Comparison of ENCODE assay signal across 19 cellular contexts in the genomic region with DNA sequence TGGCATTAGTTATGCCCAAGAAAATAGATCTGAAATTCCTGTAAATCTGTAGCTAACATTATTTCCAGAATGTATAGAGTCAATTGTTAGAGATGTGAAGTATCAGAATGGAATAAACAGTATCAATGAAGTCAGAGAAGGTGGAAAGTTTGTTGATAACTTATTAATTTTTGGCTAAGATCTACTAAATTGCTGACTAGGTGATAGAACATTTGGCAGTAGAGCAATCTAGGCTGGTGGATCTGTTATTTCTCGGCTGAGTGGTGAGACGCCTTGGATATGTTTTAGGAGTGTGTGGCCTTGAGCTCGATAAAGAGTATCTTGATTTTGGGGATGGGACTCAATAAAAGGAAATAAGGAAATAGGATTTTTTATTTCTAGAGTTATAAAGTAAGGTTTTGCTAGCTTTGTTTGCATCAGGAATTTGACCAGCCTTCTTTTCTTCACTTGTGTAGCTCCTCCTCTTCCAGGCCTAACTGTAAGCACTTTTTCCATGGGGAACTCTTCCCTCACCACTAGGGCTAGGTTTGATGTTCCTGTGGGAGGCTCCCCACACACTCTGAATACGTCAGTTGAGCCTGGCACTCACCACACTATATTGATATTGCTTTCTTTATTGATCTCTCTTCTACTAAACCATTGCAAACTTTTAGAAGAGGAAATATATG.
"Had no signal": no experiment of that assay in that cellular context is flagged by ENCODE, and none has a peak within 500 bp of the region (broad histone marks: within the 10 kb centered on the region; RNA-seq: fewer than 3 reads in every experiment).

No MANE protein-coding gene starts in this region.

- H3K36me3 ChIP-seq: adrenal gland, esophagus squamous epithelium, neutrophil had no signal

- H3K4me1 Mint-ChIP-seq: activated CD8-positive, alpha-beta memory T cell treated with anti-CD3 and anti-CD28 coated beads, Interleukin-2, amount 10 ng/mL, durations not matched to agents 7 days and 5 days; activated naive CD4-positive, alpha-beta T cell treated with anti-CD3 and anti-CD28 coated beads, Interleukin-2, amount 10 ng/mL, durations not matched to agents 7 days and 5 days; central memory CD8-positive, alpha-beta T cell; naive thymus-derived CD8-positive, alpha-beta T cell; stimulated activated naive CD8-positive, alpha-beta T cell treated with anti-CD3 and anti-CD28 coated beads, Interleukin-15, amount 100 ng/mL, for 72 hours had no signal

- H3K79me2 ChIP-seq: parathyroid adenoma had no signal

- H3K36me3 Mint-ChIP-seq: activated CD8-positive, alpha-beta memory T cell treated with anti-CD3 and anti-CD28 coated beads, Interleukin-2, amount 10 ng/mL, durations not matched to agents 7 days and 5 days; activated naive CD4-positive, alpha-beta T cell treated with anti-CD3 and anti-CD28 coated beads, Interleukin-2, amount 10 ng/mL, durations not matched to agents 7 days and 5 days had no signal

- H3K4me3 ChIP-seq: adrenal gland, body of pancreas, esophagus squamous epithelium, mucosa of descending colon had no signal

- H3K27me3 ChIP-seq: adrenal gland, body of pancreas, esophagus squamous epithelium, foreskin keratinocyte, neutrophil had no signal

- H3K9me3 Mint-ChIP-seq: activated naive CD4-positive, alpha-beta T cell treated with anti-CD3 and anti-CD28 coated beads, Interleukin-2, amount 10 ng/mL, durations not matched to agents 7 days and 5 days; activated T-cell treated with anti-CD3 and anti-CD28 coated beads, Interleukin-2, amount 50 U/mL, for 24 hours had no signal

- H3K9me3 ChIP-seq: adrenal gland, body of pancreas, esophagus squamous epithelium, mucosa of descending colon, neutrophil had no signal

- H3K9ac ChIP-seq: parathyroid adenoma had no signal

- DNase-seq: activated CD4-positive, alpha-beta T cell treated with anti-CD3 and anti-CD28 coated beads for 1 hour; activated CD4-positive, alpha-beta T cell treated with anti-CD3 and anti-CD28 coated beads, Interleukin-2, amount 50 U/mL, for 48 hours; activated CD8-positive, alpha-beta memory T cell treated with anti-CD3 and anti-CD28 coated beads, Interleukin-2, amount 10 ng/mL, durations not matched to agents 7 days and 5 days; activated naive CD4-positive, alpha-beta T cell treated with anti-CD3 and anti-CD28 coated beads, Interleukin-2, amount 10 ng/mL, durations not matched to agents 7 days and 5 days; activated T-cell treated with anti-CD3 and anti-CD28 coated beads, Interleukin-2, amount 50 U/mL, for 24 hours; adrenal gland; body of pancreas; cortex of kidney; effector CD4-positive, alpha-beta T cell; esophagus squamous epithelium; foreskin keratinocyte; glutamatergic neuron; mucosa of descending colon; naive thymus-derived CD8-positive, alpha-beta T cell; stimulated activated CD4-positive, alpha-beta T cell treated with anti-CD3 and anti-CD28 coated beads, Interleukin-1b, Interleukin-23, amount 100 ng/mL, for 48 hours; stimulated activated naive CD8-positive, alpha-beta T cell treated with anti-CD3 and anti-CD28 coated beads, Interleukin-15, amount 100 ng/mL, for 72 hours had no signal

- H3K27me3 Mint-ChIP-seq: activated CD8-positive, alpha-beta memory T cell treated with anti-CD3 and anti-CD28 coated beads, Interleukin-2, amount 10 ng/mL, durations not matched to agents 7 days and 5 days; activated naive CD4-positive, alpha-beta T cell treated with anti-CD3 and anti-CD28 coated beads, Interleukin-2, amount 10 ng/mL, durations not matched to agents 7 days and 5 days; activated T-cell treated with anti-CD3 and anti-CD28 coated beads, Interleukin-2, amount 50 U/mL, for 24 hours; stimulated activated naive CD8-positive, alpha-beta T cell treated with anti-CD3 and anti-CD28 coated beads, Interleukin-15, amount 100 ng/mL, for 72 hours had no signal

- H3K4me3 Mint-ChIP-seq: activated CD8-positive, alpha-beta memory T cell treated with anti-CD3 and anti-CD28 coated beads, Interleukin-2, amount 10 ng/mL, durations not matched to agents 7 days and 5 days; activated naive CD4-positive, alpha-beta T cell treated with anti-CD3 and anti-CD28 coated beads, Interleukin-2, amount 10 ng/mL, durations not matched to agents 7 days and 5 days; activated T-cell treated with anti-CD3 and anti-CD28 coated beads, Interleukin-2, amount 50 U/mL, for 24 hours; central memory CD8-positive, alpha-beta T cell; naive thymus-derived CD8-positive, alpha-beta T cell; stimulated activated naive CD8-positive, alpha-beta T cell treated with anti-CD3 and anti-CD28 coated beads, Interleukin-15, amount 100 ng/mL, for 72 hours had no signal

- H3K4me1 ChIP-seq: adrenal gland, body of pancreas, foreskin keratinocyte, parathyroid adenoma had no signal

- H3K27ac ChIP-seq: adrenal gland, body of pancreas, esophagus squamous epithelium, foreskin keratinocyte, neutrophil, parathyroid adenoma had no signal

- ATAC-seq: activated CD8-positive, alpha-beta memory T cell treated with anti-CD3 and anti-CD28 coated beads, Interleukin-2, amount 10 ng/mL, durations not matched to agents 7 days and 5 days; body of pancreas; foreskin keratinocyte; mucosa of descending colon; naive thymus-derived CD8-positive, alpha-beta T cell; stimulated activated naive CD8-positive, alpha-beta T cell treated with anti-CD3 and anti-CD28 coated beads, Interleukin-15, amount 100 ng/mL, for 72 hours had no signal

- H2AFZ ChIP-seq: parathyroid adenoma had no signal

- H3K27ac Mint-ChIP-seq: activated CD8-positive, alpha-beta memory T cell treated with anti-CD3 and anti-CD28 coated beads, Interleukin-2, amount 10 ng/mL, durations not matched to agents 7 days and 5 days; activated naive CD4-positive, alpha-beta T cell treated with anti-CD3 and anti-CD28 coated beads, Interleukin-2, amount 10 ng/mL, durations not matched to agents 7 days and 5 days; activated T-cell treated with anti-CD3 and anti-CD28 coated beads, Interleukin-2, amount 50 U/mL, for 24 hours; naive thymus-derived CD8-positive, alpha-beta T cell; stimulated activated naive CD8-positive, alpha-beta T cell treated with anti-CD3 and anti-CD28 coated beads, Interleukin-15, amount 100 ng/mL, for 72 hours had no signal
